In genomic region chr3:151305081-151305777, GRCh38 we compare ENCODE assay signal across 9 cellular contexts. TPM values are rescaled to one million over a fixed set of nuclear protein-coding genes. Genes with fewer than 3 reads are reported as not detected.
A peak's percentile ranks its signal among the peaks of the same experiment; 100 is the strongest.
DNase-seq lines count a peak whose midpoint lies in the region; ATAC-seq and TF ChIP-seq lines count a peak whose summit lies in the region.
"Had no signal": no experiment of that assay in that cellular context is flagged by ENCODE, and none has a peak within 500 bp of the region (broad histone marks: within the 10 kb centered on the region; RNA-seq: fewer than 3 reads in every experiment).

No MANE protein-coding gene starts in this region.

- H3K4me3 Mint-ChIP-seq in WTC11 = no peak overlapping the region
- H3K4me3 Mint-ChIP-seq: B cell had no signal

- CTCF ChIA-PET in WTC11 (lab: Charles Lee) = interaction anchor here (0.7 to 1.9 kb wide), 5 partner anchors 22 to 137 kb away, joined by 3 to 5 read pairs (median 4); no protein-coding TSS in a partner anchor

- H3K9me3 Mint-ChIP-seq in WTC11 = no peaks in the 10 kb centered on the region

- intact Hi-C loops in sciatic nerve (cut with DNase I) = no loop called here

- TF ChIP-seq CTCF in WTC11 (IDR thresholded peaks at IDR 0.05) (no peak), fibroblast of villous mesenchyme (IDR thresholded peaks at IDR 0.05; ENCODE audit: insufficient read depth, low read depth, low read length) (peak; percentile 15)

- no peak overlapping the region for H3K4me3 ChIP-seq in fibroblast of villous mesenchyme (ENCODE audit: low read depth, low read length)

- H3K36me3 Mint-ChIP-seq in WTC11 = no peaks in the 10 kb centered on the region

- peaks cover 48% of the 10 kb centered on the region for H3K4me1 Mint-ChIP-seq in WTC11
- H3K4me1 Mint-ChIP-seq: B cell had no signal

- ATAC-seq in WTC11 (peak; percentile 94), sciatic nerve (peak; percentile 91), GM18861 (IDR thresholded peaks at IDR 0.05; ENCODE audit: unreplicated experiment) (no peak)

- no peaks in the 10 kb centered on the region for H3K27me3 Mint-ChIP-seq in WTC11 (ENCODE audit: low read depth)

- DNase-seq in NCI-H2107 treated with DMSO at 0.1 percent for 48 hours (lab: John Stamatoyannopoulos, UW; ENCODE audit: unreplicated experiment) (peak; percentile 9), NCI-H2107 (lab: John Stamatoyannopoulos, UW) (no peak), WTC11 (ENCODE audit: low spot score) (peak; percentile 76), fibroblast of villous mesenchyme (ENCODE audit: low read depth) (peak; percentile 99), sciatic nerve (ENCODE audit: low spot score) (peak; percentile 64), NCI-H1930 (lab: John Stamatoyannopoulos, UW) (no peak), COR-L47 (lab: John Stamatoyannopoulos, UW) (no peak)

- POLR2A ChIA-PET in WTC11 (lab: Charles Lee) = interaction anchor here (1.1 kb wide), 1 partner anchor 152 kb away, joined by 3 read pairs; no protein-coding TSS in a partner anchor

- H3K27ac Mint-ChIP-seq in WTC11 = peak overlapping the region; percentile 90
- H3K27ac Mint-ChIP-seq: B cell had no signal

TF ChIP-seq in WTC11, 78 proteins besides CTCF, POLR2A, EP300 and RAD21:
- TF ChIP-seq GTF2I (CRISPR knock-in tag; conservative IDR thresholded peaks at IDR 0.05) (no peak), HMGA2 (CRISPR knock-in tag; IDR thresholded peaks at IDR 0.05) (no peak), AR (CRISPR knock-in tag; IDR thresholded peaks at IDR 0.05) (0 out of 2 replicates have a peak, but pooled peaks have one; percentile 29), ZNF423 (CRISPR knock-in tag; IDR thresholded peaks at IDR 0.05) (peak; percentile 39; the same call in 1 of the 2 replicates), CBFB (CRISPR knock-in tag; IDR thresholded peaks at IDR 0.05; ENCODE audit: low read depth) (no peak), SMAD4 (CRISPR knock-in tag; IDR thresholded peaks at IDR 0.05) (no peak), USF2 (CRISPR knock-in tag; IDR thresholded peaks at IDR 0.05) (no peak), AFF4 (CRISPR knock-in tag; IDR thresholded peaks at IDR 0.05; ENCODE audit: borderline replicate concordance) (0 out of 2 replicates have a peak, but pooled peaks have one; percentile 44), ERG (CRISPR knock-in tag; IDR thresholded peaks at IDR 0.05) (no peak), NFATC4 (CRISPR knock-in tag; IDR thresholded peaks at IDR 0.05) (no peak), SMAD3 (CRISPR knock-in tag; IDR thresholded peaks at IDR 0.05; ENCODE audit: borderline replicate concordance) (no peak), ZNF317 (CRISPR knock-in tag; IDR thresholded peaks at IDR 0.05; ENCODE audit: borderline replicate concordance, low read depth) (no peak), MLX (CRISPR knock-in tag; IDR thresholded peaks at IDR 0.05) (no peak), GABPB1 (CRISPR knock-in tag; IDR thresholded peaks at IDR 0.05) (peak; percentile 87)
- TF ChIP-seq, protein P1, sequence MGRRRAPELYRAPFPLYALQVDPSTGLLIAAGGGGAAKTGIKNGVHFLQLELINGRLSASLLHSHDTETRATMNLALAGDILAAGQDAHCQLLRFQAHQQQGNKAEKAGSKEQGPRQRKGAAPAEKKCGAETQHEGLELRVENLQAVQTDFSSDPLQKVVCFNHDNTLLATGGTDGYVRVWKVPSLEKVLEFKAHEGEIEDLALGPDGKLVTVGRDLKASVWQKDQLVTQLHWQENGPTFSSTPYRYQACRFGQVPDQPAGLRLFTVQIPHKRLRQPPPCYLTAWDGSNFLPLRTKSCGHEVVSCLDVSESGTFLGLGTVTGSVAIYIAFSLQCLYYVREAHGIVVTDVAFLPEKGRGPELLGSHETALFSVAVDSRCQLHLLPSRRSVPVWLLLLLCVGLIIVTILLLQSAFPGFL (CRISPR knock-in tag; IDR thresholded peaks at IDR 0.05; ENCODE audit: borderline replicate concordance) = no peak
TF ChIP-seq in WTC11: peak in this region for 4.

RNA-seq across cellular contexts. Expression of gene GPR87, which starts 11.4 kb away (rescaled TPM):
- total RNA-seq in WTC11 (2021) = 0.16 TPM in 1 of 3 replicates, not detected in the others
- 0.43 TPM in 1 of 2 replicates, not detected in the other for total RNA-seq in fibroblast of villous mesenchyme
- total RNA-seq in sciatic nerve = not detected
- total RNA-seq: B cell had no signal

RNA-seq across cellular contexts. Expression of gene P2RY13, which starts 24.1 kb away (rescaled TPM):
- total RNA-seq in WTC11 (2021) = not detected in 3 replicates
- not detected in 2 replicates for total RNA-seq in fibroblast of villous mesenchyme
- total RNA-seq in sciatic nerve = 3.7 TPM

RNA-seq across cellular contexts. Expression of gene P2RY14, which starts 26.9 kb away (rescaled TPM):
- total RNA-seq in WTC11 (2021) (0.07 TPM in 1 of 3 replicates, not detected in the others), fibroblast of villous mesenchyme (not detected in 2 replicates), sciatic nerve (8.9 TPM)

Comparison
In these comparisons a context has a peak if more than half of its experiments do, and no peak if none do; other contexts are left out.
1. DNase-seq: peak in NCI-H2107 treated with DMSO at 0.1 percent for 48 hours (single experiment), WTC11 (single experiment), fibroblast of villous mesenchyme (single experiment) and sciatic nerve (single experiment); none in NCI-H2107 (single experiment), NCI-H1930 (0 of 2) and COR-L47 (single experiment).